In the genomic region with DNA sequence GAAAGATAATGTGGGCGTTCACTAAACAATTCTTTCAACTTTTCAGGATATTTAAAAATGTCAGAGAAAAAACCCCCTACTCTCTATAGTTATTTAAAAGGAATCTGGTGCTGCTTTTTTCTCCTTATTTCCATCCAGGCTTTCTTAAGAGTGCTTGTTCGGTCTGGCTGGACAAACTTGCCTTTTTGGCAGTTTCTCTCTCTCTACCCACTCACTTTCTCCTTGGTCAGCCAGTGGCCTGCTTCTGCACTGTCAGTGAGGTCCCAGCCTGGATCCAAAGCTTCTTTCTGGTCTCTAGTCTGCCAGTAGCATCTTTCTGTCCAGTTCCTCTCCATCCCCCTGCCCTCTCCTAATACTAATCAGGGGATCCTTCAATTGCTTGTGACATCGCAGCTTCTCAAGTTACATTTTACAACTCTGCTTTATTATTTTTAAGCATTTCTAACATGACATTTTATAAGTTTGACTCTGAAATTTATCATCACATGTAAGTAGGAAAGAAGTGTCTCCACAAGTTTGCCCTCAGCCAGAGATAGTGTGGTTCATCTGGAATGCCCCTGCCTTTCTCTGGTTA, we compare ENCODE assay signal across 9 cellular contexts. TPM values are rescaled to one million over a fixed set of nuclear protein-coding genes. Genes with fewer than 3 reads are reported as not detected.
A peak's percentile ranks its signal among the peaks of the same experiment; 100 is the strongest.
DNase-seq lines count a peak whose midpoint lies in the region; ATAC-seq and TF ChIP-seq lines count a peak whose summit lies in the region.
"Had no signal": no experiment of that assay in that cellular context is flagged by ENCODE, and none has a peak within 500 bp of the region (broad histone marks: within the 10 kb centered on the region; RNA-seq: fewer than 3 reads in every experiment).

No MANE protein-coding gene starts in this region.

- no peaks in the 10 kb centered on the region for H3K9me3 ChIP-seq in mucosa of stomach (ENCODE audit: control insufficient read depth, low read length)
- H3K9me3 ChIP-seq in upper lobe of right lung, result no peaks in the 10 kb centered on the region

- peak overlapping the region; percentile 17 for H3K4me3 Mint-ChIP-seq in activated naive CD4-positive, alpha-beta T cell treated with anti-CD3 and anti-CD28 coated beads, Interleukin-2, amount 50 U/mL, for 24 hours

- H3K27ac Mint-ChIP-seq in activated naive CD4-positive, alpha-beta T cell treated with anti-CD3 and anti-CD28 coated beads, Interleukin-2, amount 50 U/mL, for 24 hours, result peak overlapping the region; percentile 93

- DNase-seq in activated naive CD4-positive, alpha-beta T cell (lab: John Stamatoyannopoulos, UW), result no peak
- DNase-seq in dorsolateral prefrontal cortex (no peak), upper lobe of right lung (no peak), NCI-H1092 treated with DMSO at 0.1 percent for 48 hours (lab: John Stamatoyannopoulos, UW) (no peak)
- DNase-seq: T-helper 1 cell had no signal

- H3K9ac ChIP-seq in mucosa of stomach (ENCODE audit: low read length), result peak overlapping the region; percentile 7

- H3K4me1 ChIP-seq in mucosa of stomach (ENCODE audit: control insufficient read depth, insufficient read depth, low read length), result peaks cover 38% of the 10 kb centered on the region
- H3K4me1 ChIP-seq in upper lobe of right lung, result peaks cover 88% of the 10 kb centered on the region

- peaks cover 91% of the 10 kb centered on the region for H3K4me1 Mint-ChIP-seq in activated naive CD4-positive, alpha-beta T cell treated with anti-CD3 and anti-CD28 coated beads, Interleukin-2, amount 50 U/mL, for 24 hours

- peaks cover 2% of the 10 kb centered on the region for H3K36me3 Mint-ChIP-seq in activated naive CD4-positive, alpha-beta T cell treated with anti-CD3 and anti-CD28 coated beads, Interleukin-2, amount 50 U/mL, for 24 hours

- H3K27me3 ChIP-seq in dorsolateral prefrontal cortex, result no peaks in the 10 kb centered on the region
- no peaks in the 10 kb centered on the region for H3K27me3 ChIP-seq in mucosa of stomach (ENCODE audit: control insufficient read depth, insufficient read depth, low read length)
- H3K27me3 ChIP-seq in upper lobe of right lung, result no peaks in the 10 kb centered on the region

- ATAC-seq in upper lobe of right lung (peak; percentile 36), HG03520 (IDR thresholded peaks at IDR 0.05; ENCODE audit: unreplicated experiment) (no peak), HG03439 (IDR thresholded peaks at IDR 0.05; ENCODE audit: unreplicated experiment) (no peak)

- H3K27me3 Mint-ChIP-seq in activated naive CD4-positive, alpha-beta T cell treated with anti-CD3 and anti-CD28 coated beads, Interleukin-2, amount 50 U/mL, for 24 hours, result no peaks in the 10 kb centered on the region

- intact Hi-C loops in dorsolateral prefrontal cortex (cut with DNase I) (no loop called here), upper lobe of right lung (cut with DNase I) (no loop called here)

- no peaks in the 10 kb centered on the region for H3K9me3 Mint-ChIP-seq in activated naive CD4-positive, alpha-beta T cell treated with anti-CD3 and anti-CD28 coated beads, Interleukin-2, amount 50 U/mL, for 24 hours

- no peak overlapping the region for H3K4me3 ChIP-seq in dorsolateral prefrontal cortex
- no peak overlapping the region for H3K4me3 ChIP-seq in mucosa of stomach (ENCODE audit: low read length)
- H3K4me3 ChIP-seq in upper lobe of right lung, result no peak overlapping the region

- TF ChIP-seq CTCF in dorsolateral prefrontal cortex (IDR thresholded peaks at IDR 0.05 in 54 of 56, conservative IDR thresholded peaks at IDR 0.05 in 2 of 56; ENCODE audit: low read depth in 1 of 56, partially characterized antibody in 56 of 56) (no peak), upper lobe of right lung (IDR thresholded peaks at IDR 0.05) (no peak)

- H3K36me3 ChIP-seq in mucosa of stomach (ENCODE audit: control insufficient read depth, insufficient read depth, low read length) (no peaks in the 10 kb centered on the region), upper lobe of right lung (no peaks in the 10 kb centered on the region)

- H3K27ac ChIP-seq in dorsolateral prefrontal cortex, result peak overlapping the region in 53 of 59 donors; percentile 1 to 85 (median 54)
- peak overlapping the region; percentile 71 for H3K27ac ChIP-seq in upper lobe of right lung

RNA-seq across cellular contexts. Expression of gene PIK3R1, which starts 50.4 kb away (rescaled TPM):
- total RNA-seq in dorsolateral prefrontal cortex, result 100 to 1,000 TPM; 172 to 359 (median 273) TPM
- total RNA-seq in upper lobe of right lung, result 137 TPM
